13 cellular contexts compared by ENCODE assay signal in genomic region chr11:44698228-44698923, GRCh38. TPM values are rescaled to one million over a fixed set of nuclear protein-coding genes. Genes with fewer than 3 reads are reported as not detected.
A peak's percentile ranks its signal among the peaks of the same experiment; 100 is the strongest.
DNase-seq lines count a peak whose midpoint lies in the region; ATAC-seq, FAIRE-seq and TF ChIP-seq lines count a peak whose summit lies in the region.
"Had no signal": no experiment of that assay in that cellular context is flagged by ENCODE, and none has a peak within 500 bp of the region (broad histone marks: within the 10 kb centered on the region; RNA-seq: fewer than 3 reads in every experiment).

No MANE protein-coding gene starts in this region.

- no peaks in the 10 kb centered on the region for H3K36me3 Mint-ChIP-seq in nephron (ENCODE audit: low read depth)
- H3K36me3 Mint-ChIP-seq: CD4-positive, CD25-positive, alpha-beta regulatory T cell had no signal

- peaks cover 37% of the 10 kb centered on the region for H3K4me1 Mint-ChIP-seq in nephron

- no peak for TF ChIP-seq RAD21 in A549 (conservative IDR thresholded peaks at IDR 0.05 in 1 of 2, IDR thresholded peaks at IDR 0.05 in 1 of 2)

- 64% methylated on average over 13 of the region's 13 CpGs for WGBS in A549 (ENCODE audit: missing lambda C conversion rate)

- FAIRE-seq in A549 (lab: Jason Lieb, UNC), result no peak

- H3K27ac Mint-ChIP-seq in nephron, result peak overlapping the region in 2 of 3 experiments; percentile 6 to 15
- H3K27ac Mint-ChIP-seq: CD4-positive, CD25-positive, alpha-beta regulatory T cell had no signal

- POLR2A ChIA-PET in A549 (lab: Yijun Ruan, JAX), result no interaction called here

- TF ChIP-seq POLR2A in A549 (IDR thresholded peaks at IDR 0.05; ENCODE audit: low read length), result no peak
- no peak for TF ChIP-seq POLR2A in erythroblast (IDR thresholded peaks at IDR 0.05; ENCODE audit: low read length)

- no peak for ATAC-seq in A549
- no peak for ATAC-seq in GM18867 (IDR thresholded peaks at IDR 0.05; ENCODE audit: unreplicated experiment)

- no peaks in the 10 kb centered on the region for H3K9me3 Mint-ChIP-seq in nephron

- H3K27ac ChIP-seq in A549, result no peak overlapping the region
- H3K27ac ChIP-seq: BLaER1 treated with 17β-estradiol and CSF1 and Interleukin-3, amounts not matched to agents 10 nM and 100 nM; GM23248 had no signal

- no peak overlapping the region for H3K4me3 ChIP-seq in A549
- H3K4me3 ChIP-seq: BLaER1 treated with 17β-estradiol and CSF1 and Interleukin-3, amounts not matched to agents 10 nM and 100 nM; GM23248 had no signal

- TF ChIP-seq EP300 in A549 (IDR thresholded peaks at IDR 0.05), result no peak

- H3K4me3 Mint-ChIP-seq in nephron, result no peak overlapping the region
- H3K4me3 Mint-ChIP-seq: CD4-positive, CD25-positive, alpha-beta regulatory T cell had no signal

- H3K9me3 ChIP-seq in A549, result no peaks in the 10 kb centered on the region

- no peak overlapping the region for H3K4me2 ChIP-seq in A549
- H3K4me2 ChIP-seq: BLaER1 treated with 17β-estradiol and CSF1 and Interleukin-3, amounts not matched to agents 10 nM and 100 nM had no signal

- no peaks in the 10 kb centered on the region for H3K27me3 Mint-ChIP-seq in nephron (ENCODE audit: low read depth)

- CTCF ChIA-PET in A549 (lab: Yijun Ruan, JAX), result interaction anchor here (0.9 to 1.2 kb wide), 4 partner anchors 9 to 52 kb away, joined by 3 to 4 read pairs (median 3); no protein-coding TSS in a partner anchor

- no peaks in the 10 kb centered on the region for H3K4me1 ChIP-seq in A549

- TF ChIP-seq CTCF in A549 (IDR thresholded peaks at IDR 0.05) (no peak), nephron (IDR thresholded peaks at IDR 0.05; ENCODE audit: unreplicated experiment in 3 of 3) (no peak)

- no peak for DNase-seq in A549 (ENCODE audit: low read depth in 1 of 2, low spot score in 1 of 2)
- DNase-seq in Ammon's horn (ENCODE audit: low spot score), result peak; percentile 21
- DNase-seq in NCI-H82 treated with DMSO at 0.1 percent for 48 hours (lab: John Stamatoyannopoulos, UW; ENCODE audit: unreplicated experiment), result peak; percentile 13
- DNase-seq in erythroblast (lab: John Stamatoyannopoulos, UW), result no peak
- DNase-seq: Calu3; CD4-positive, CD25-positive, alpha-beta regulatory T cell; DMS 273 treated with DMSO at 0.1 percent for 48 hours; GM23248; H7; IMR-90 had no signal

TF ChIP-seq in A549, 52 proteins besides CTCF, POLR2A, EP300 and RAD21:
- TF ChIP-seq CBX2 (IDR thresholded peaks at IDR 0.05; ENCODE audit: borderline replicate concordance, low read depth) (no peak), TFCP2L1 (CRISPR knock-in tag; IDR thresholded peaks at IDR 0.05) (no peak), EHF (CRISPR knock-in tag; IDR thresholded peaks at IDR 0.05) (no peak), REST (IDR thresholded peaks at IDR 0.05) (no peak), ELK1 (IDR thresholded peaks at IDR 0.05; ENCODE audit: low read depth, low read length) (no peak), KDM5A (IDR thresholded peaks at IDR 0.05) (no peak), USF2 (IDR thresholded peaks at IDR 0.05) (0 out of 2 replicates have a peak, but pooled peaks have one; percentile 14), FOSB (CRISPR knock-in tag; IDR thresholded peaks at IDR 0.05) (no peak)

RNA-seq across cellular contexts. Expression of gene TSPAN18, which starts 28.4 kb away (rescaled TPM):
- polyA plus RNA-seq in A549 (2011; rRNA removed) (0.81 and 0.98 TPM in 2 replicates), A549 (2017; fragmentation: RNase III; extraction: RNeasy Plus Mini Kit Qiagen cat#74134 plus additional on column Dnase treatment) (4.5 to 5.8 TPM (median 4.8 TPM) in 3 replicates)
- polyA plus RNA-seq in A549 (2012; cell fraction: cytosol; rRNA removed), result 1.4 and 2.0 TPM in 2 replicates
- 1.8 and 2.6 TPM in 2 replicates for polyA plus RNA-seq in A549 (2012; cell fraction: nucleus; rRNA removed)
- polyA minus RNA-seq in A549 (2011; rRNA and poly(A)+ RNA removed), result 1.2 and 2.2 TPM in 2 replicates

Comparison
In these comparisons a context has a peak if more than half of its experiments do, and no peak if none do; other contexts are left out.
1. DNase-seq: peak in Ammon's horn (single experiment) and NCI-H82 treated with DMSO at 0.1 percent for 48 hours (single experiment); none in A549 (0 of 2) and erythroblast (0 of 2).